In genomic region chr14:36976571-36977023, GRCh38 we compare ENCODE assay signal across 1 cellular context.
TF ChIP-seq lines count a peak whose summit lies in the region.

No MANE protein-coding gene starts in this region.

TF ChIP-seq in HepG2, 621 proteins besides CTCF, POLR2A, EP300 and RAD21:
- TF ChIP-seq FOSL2 (CRISPR knock-in tag; IDR thresholded peaks at IDR 0.05) (peak; percentile 70), ATF3 (CRISPR knock-in tag; IDR thresholded peaks at IDR 0.05) (0 out of 2 replicates have a peak, but pooled peaks have one; percentile 28), MXD1 (CRISPR knock-in tag; IDR thresholded peaks at IDR 0.05) (no peak), SP1 (IDR thresholded peaks at IDR 0.05) (no peak), SP1 (CRISPR knock-in tag; IDR thresholded peaks at IDR 0.05) (no peak), ZMYM3 (CRISPR knock-in tag; IDR thresholded peaks at IDR 0.05) (no peak), CBX5 (CRISPR knock-in tag; IDR thresholded peaks at IDR 0.05; ENCODE audit: borderline replicate concordance) (peak; percentile 55; the same call in 1 of the 2 replicates), ATF4 (CRISPR knock-in tag; IDR thresholded peaks at IDR 0.05) (peak in 1 of 2 experiments; percentile 85; a peak in 2 of 4 replicates), RFX5 (IDR thresholded peaks at IDR 0.05; ENCODE audit: low read depth, low read length) (0 out of 2 replicates have a peak, but pooled peaks have one; percentile 34), MAFF (IDR thresholded peaks at IDR 0.05; ENCODE audit: low read depth, low read length) (peak; percentile 64), TRIM24 (CRISPR knock-in tag; IDR thresholded peaks at IDR 0.05) (no peak), NFE2L1 (CRISPR knock-in tag; IDR thresholded peaks at IDR 0.05; ENCODE audit: borderline replicate concordance) (0 out of 2 replicates have a peak, but pooled peaks have one; percentile 42), EHMT2 (IDR thresholded peaks at IDR 0.05; ENCODE audit: borderline replicate concordance, low read depth, low read length) (0 out of 2 replicates have a peak, but pooled peaks have one; percentile 26), MAFK (conservative IDR thresholded peaks at IDR 0.05 in 1 of 2, IDR thresholded peaks at IDR 0.05 in 1 of 2; ENCODE audit: low read length in 2 of 2) (peak; percentile 74 to 88), ZNF513 (CRISPR knock-in tag; conservative IDR thresholded peaks at IDR 0.05) (no peak), NR0B2 (CRISPR knock-in tag; IDR thresholded peaks at IDR 0.05) (0 out of 2 replicates have a peak, but pooled peaks have one; percentile 20), CEBPG (CRISPR knock-in tag; IDR thresholded peaks at IDR 0.05) (peak; percentile 48; the same call in 1 of the 2 replicates), ZNF644 (CRISPR knock-in tag; IDR thresholded peaks at IDR 0.05; ENCODE audit: low read depth) (peak; percentile 75), NFE2L2 (IDR thresholded peaks at IDR 0.05; ENCODE audit: low read length) (peak; percentile 98)
TF ChIP-seq in HepG2: peak in this region for 13.
